Comparison of ENCODE assay signal across 8 cellular contexts in genomic region chr9:121059998-121060636, GRCh38. TPM values are rescaled to one million over a fixed set of nuclear protein-coding genes. Genes with fewer than 3 reads are reported as not detected.
A peak's percentile ranks its signal among the peaks of the same experiment; 100 is the strongest.
DNase-seq lines count a peak whose midpoint lies in the region; ATAC-seq and TF ChIP-seq lines count a peak whose summit lies in the region.

No MANE protein-coding gene starts in this region.

- ATAC-seq in T-helper 17 cell = peak; percentile 36
- ATAC-seq in HG03460 (IDR thresholded peaks at IDR 0.05; ENCODE audit: unreplicated experiment) = no peak
- no peak for ATAC-seq in HG02678 (IDR thresholded peaks at IDR 0.05; ENCODE audit: unreplicated experiment)

- peaks cover 9% of the 10 kb centered on the region for H3K4me1 Mint-ChIP-seq in T-helper 17 cell
- peaks cover 5% of the 10 kb centered on the region for H3K4me1 Mint-ChIP-seq in osteocyte (ENCODE audit: unreplicated experiment)

- H3K27ac ChIP-seq in ACC112 (ENCODE audit: low read depth, low read length) = no peak overlapping the region

- peaks cover 7% of the 10 kb centered on the region; the same call in 1 of the 2 replicates for H3K36me3 ChIP-seq in ACC112 (ENCODE audit: insufficient read depth, low read length)

- H3K36me3 Mint-ChIP-seq in T-helper 17 cell (ENCODE audit: low read depth) = no peaks in the 10 kb centered on the region
- peaks cover 3% of the 10 kb centered on the region for H3K36me3 Mint-ChIP-seq in osteocyte (ENCODE audit: unreplicated experiment)

- H3K9me3 ChIP-seq in T-helper 17 cell (ENCODE audit: control insufficient read depth, low read length, poor library complexity, severe bottlenecking) = no peaks in the 10 kb centered on the region

- TF ChIP-seq CTCF in fibroblast of pulmonary artery (IDR thresholded peaks at IDR 0.05; ENCODE audit: low read length, missing control alignments) (peak; percentile 77), osteocyte (IDR thresholded peaks at IDR 0.05) (peak; percentile 87)

- no peaks in the 10 kb centered on the region for H3K4me1 ChIP-seq in ACC112 (ENCODE audit: control insufficient read depth, insufficient read depth, low read length, unreplicated experiment)

- no peak overlapping the region for H3K27ac Mint-ChIP-seq in T-helper 17 cell
- H3K27ac Mint-ChIP-seq in osteocyte (ENCODE audit: unreplicated experiment) = no peak overlapping the region

- peaks cover 6% of the 10 kb centered on the region for H3K9me3 Mint-ChIP-seq in osteocyte (ENCODE audit: unreplicated experiment)

- H2AFZ ChIP-seq in ACC112 (ENCODE audit: low read length, unreplicated experiment) = peak overlapping the region; percentile 77

- H3K4me3 ChIP-seq in ACC112 (ENCODE audit: low read depth, low read length) (no peak overlapping the region), fibroblast of pulmonary artery (replicated peaks; ENCODE audit: low read depth, low read length) (no peak overlapping the region)

- no peaks in the 10 kb centered on the region for H3K79me2 ChIP-seq in ACC112 (ENCODE audit: control insufficient read depth, insufficient read depth, low read length, unreplicated experiment)

- H3K27me3 Mint-ChIP-seq in T-helper 17 cell (no peaks in the 10 kb centered on the region), osteocyte (ENCODE audit: unreplicated experiment) (no peaks in the 10 kb centered on the region)

- no peak overlapping the region for H3K4me3 Mint-ChIP-seq in T-helper 17 cell
- H3K4me3 Mint-ChIP-seq in osteocyte (ENCODE audit: unreplicated experiment) = no peak overlapping the region

- DNase-seq in EH (ENCODE audit: low read depth) (peak; percentile 72), NCI-H128 (lab: John Stamatoyannopoulos, UW; ENCODE audit: unreplicated experiment) (peak; percentile 13), T-helper 17 cell (no peak), fibroblast of pulmonary artery (ENCODE audit: low read depth) (peak; percentile 82), osteocyte (ENCODE audit: extremely low spot score, unreplicated experiment) (no peak)

- H3K27me3 ChIP-seq in ACC112 (ENCODE audit: insufficient read depth, low read length) = no peaks in the 10 kb centered on the region

RNA-seq across cellular contexts. Expression of gene C5, which starts 10.0 kb away (rescaled TPM):
- total RNA-seq in T-helper 17 cell (1 to 10 TPM; 1.3 to 1.9 TPM), osteocyte (6.3 and 7.6 TPM in 2 replicates)

RNA-seq across cellular contexts. Expression of gene CNTRL, which starts 14.6 kb away (rescaled TPM):
- 10 to 100 TPM; 69.5 to 81.1 TPM for total RNA-seq in T-helper 17 cell
- total RNA-seq in osteocyte = 7.5 and 10.4 TPM in 2 replicates

Comparison
In these comparisons a context has a peak if more than half of its experiments do, and no peak if none do; other contexts are left out.
1. DNase-seq: peak in EH (single experiment), NCI-H128 (single experiment) and fibroblast of pulmonary artery (single experiment); none in T-helper 17 cell (0 of 3) and osteocyte (single experiment).